13 cellular contexts compared by ENCODE assay signal in the genomic region with DNA sequence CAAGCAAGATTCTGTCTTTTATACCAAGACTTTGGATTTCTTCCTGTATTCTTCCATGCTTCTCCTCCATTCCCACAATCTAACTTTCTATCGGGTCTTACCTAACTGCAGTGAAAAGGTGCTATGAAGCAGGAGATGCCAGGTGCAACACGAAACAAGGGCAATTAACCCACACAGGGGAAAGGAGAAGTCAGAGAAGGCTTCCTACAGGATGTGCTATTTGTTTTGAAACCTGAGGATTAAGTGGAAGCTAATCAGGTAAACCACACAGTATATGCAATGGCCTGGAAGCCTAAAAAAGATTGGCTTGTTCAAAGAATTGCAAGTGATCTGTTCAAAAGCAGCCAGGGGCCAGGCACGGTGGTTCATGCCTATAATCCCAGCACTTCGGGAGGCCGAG.
"Had no signal": no experiment of that assay in that cellular context is flagged by ENCODE, and none has a peak within 500 bp of the region (broad histone marks: within the 10 kb centered on the region; RNA-seq: fewer than 3 reads in every experiment).

No MANE protein-coding gene starts in this region.

- H3K4me1 Mint-ChIP-seq: memory B cell, nephron had no signal

- H3K9me3 Mint-ChIP-seq: nephron had no signal

- DNase-seq: activated naive CD4-positive, alpha-beta T cell treated with anti-CD3 and anti-CD28 coated beads, Interleukin-2, amount 50 U/mL, for 16 hours; adrenal gland; colonic mucosa; effector CD8-positive, alpha-beta T cell; heart left ventricle; left lung; ovary; sigmoid colon; stimulated activated CD4-positive, alpha-beta T cell treated with anti-CD3 and anti-CD28 coated beads, Interleukin-2, amount 100 ng/mL, for 24 hours; stimulated activated naive CD4-positive, alpha-beta T cell treated with Interleukin-2 at 50 U/mL for 16 hours; testis had no signal

- H3K36me3 Mint-ChIP-seq: memory B cell had no signal

- ATAC-seq: heart left ventricle, left lung had no signal

- H3K4me3 Mint-ChIP-seq: memory B cell, nephron had no signal

- H3K27ac Mint-ChIP-seq: memory B cell, nephron had no signal

- H3K27me3 Mint-ChIP-seq: memory B cell had no signal
